Comparison of ENCODE assay signal across 11 cellular contexts in the genomic region with DNA sequence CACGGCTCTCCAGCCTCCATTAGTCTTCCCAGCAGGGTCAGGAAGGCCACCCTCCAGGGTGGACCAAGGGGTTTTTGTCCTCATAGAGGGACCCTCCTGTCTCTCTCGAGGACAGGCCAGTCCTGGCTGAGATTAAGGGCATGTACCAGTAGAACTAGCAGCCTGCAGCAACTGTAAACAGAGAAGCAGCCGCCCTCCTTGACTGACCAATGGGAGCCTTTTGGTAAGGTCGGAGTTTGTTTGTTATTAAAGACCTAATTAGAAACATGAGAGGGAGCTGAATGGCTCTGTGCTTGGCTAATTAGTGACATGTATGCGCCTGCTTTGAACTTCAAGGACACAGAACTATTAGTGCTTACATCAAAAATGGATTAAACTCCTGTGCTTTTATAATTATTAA.
DNase-seq lines count a peak whose midpoint lies in the region; ATAC-seq and TF ChIP-seq lines count a peak whose summit lies in the region.
"Had no signal": no experiment of that assay in that cellular context is flagged by ENCODE, and none has a peak within 500 bp of the region (broad histone marks: within the 10 kb centered on the region; RNA-seq: fewer than 3 reads in every experiment).

No MANE protein-coding gene starts in this region.

- no peak overlapping the region for H3K4me3 ChIP-seq in fibroblast of villous mesenchyme (ENCODE audit: low read depth, low read length)
- H3K4me3 ChIP-seq: skin epidermis had no signal

- H3K27ac ChIP-seq in temporal lobe (ENCODE audit: low read depth, low read length): peak overlapping the region; percentile 97

- peak; percentile 46 for DNase-seq in activated effector memory CD4-positive, alpha-beta T cell treated with anti-CD3 and anti-CD28 coated beads, Interleukin-2, amount 50 U/mL, for 16 hours
- DNase-seq in activated effector memory CD4-positive, alpha-beta T cell treated with Interleukin-2 at 50 U/mL for 16 hours: no peak
- DNase-seq in NCI-H748 (lab: John Stamatoyannopoulos, UW; ENCODE audit: unreplicated experiment): peak; percentile 93
- DNase-seq in fibroblast of villous mesenchyme (ENCODE audit: low read depth): peak; percentile 48
- DNase-seq in LoVo (ENCODE audit: low spot score): no peak
- DNase-seq: activated T-cell treated with anti-CD3 and anti-CD28 coated beads for 4 hours, T-helper 9 cell had no signal

- no peak for TF ChIP-seq CTCF in fibroblast of villous mesenchyme (IDR thresholded peaks at IDR 0.05; ENCODE audit: insufficient read depth, low read depth, low read length)

- no peak for ATAC-seq in GM18511 (IDR thresholded peaks at IDR 0.05; ENCODE audit: unreplicated experiment)
- ATAC-seq in GM19324 (IDR thresholded peaks at IDR 0.05; ENCODE audit: low FRiP score, unreplicated experiment): no peak

Comparison
In these comparisons a context has a peak if more than half of its experiments do, and no peak if none do; other contexts are left out.
1. DNase-seq: peak in activated effector memory CD4-positive, alpha-beta T cell treated with anti-CD3 and anti-CD28 coated beads, Interleukin-2, amount 50 U/mL, for 16 hours (single experiment), NCI-H748 (single experiment) and fibroblast of villous mesenchyme (single experiment); none in activated effector memory CD4-positive, alpha-beta T cell treated with Interleukin-2 at 50 U/mL for 16 hours (single experiment) and LoVo (single experiment).